Comparison of ENCODE assay signal across 12 cellular contexts in genomic region chrX:45505214-45505613, GRCh38.
A peak's percentile ranks its signal among the peaks of the same experiment; 100 is the strongest.
DNase-seq lines count a peak whose midpoint lies in the region; ATAC-seq and TF ChIP-seq lines count a peak whose summit lies in the region.
"Had no signal": no experiment of that assay in that cellular context is flagged by ENCODE, and none has a peak within 500 bp of the region (broad histone marks: within the 10 kb centered on the region; RNA-seq: fewer than 3 reads in every experiment).

No MANE protein-coding gene starts in this region.

- no peak for TF ChIP-seq POLR2A in transverse colon (IDR thresholded peaks at IDR 0.05)

- H3K4me1 ChIP-seq in ACC112 (ENCODE audit: control insufficient read depth, insufficient read depth, low read length, unreplicated experiment), result peaks cover 34% of the 10 kb centered on the region
- H3K4me1 ChIP-seq in transverse colon, result peaks cover 3 to 16% (median 12%) of the 10 kb centered on the region in 4 donors

- no peak for TF ChIP-seq CTCF in brain microvascular endothelial cell (IDR thresholded peaks at IDR 0.05; ENCODE audit: low read depth, low read length, missing control alignments)
- TF ChIP-seq CTCF in transverse colon (IDR thresholded peaks at IDR 0.05), result no peak

- no peak for TF ChIP-seq EP300 in transverse colon (IDR thresholded peaks at IDR 0.05; ENCODE audit: low read depth)

- intact Hi-C loops in transverse colon (cut with DNase I; ENCODE audit: low total_unique reads), result no loop called here

- H3K9me3 ChIP-seq in transverse colon, result no peaks in the 10 kb centered on the region
- H3K9me3 ChIP-seq: pancreas had no signal

- DNase-seq in HCEC 1CT, result peak; percentile 82
- DNase-seq in brain microvascular endothelial cell, result peak; percentile 45
- peak; percentile 66 for DNase-seq in kidney tubule cell (ENCODE audit: low spot score)
- DNase-seq in hippocampal formation (lab: John Stamatoyannopoulos, UW), result no peak
- no peak for DNase-seq in transverse colon
- DNase-seq in NCI-H146 treated with DMSO at 0.1 percent for 48 hours (lab: John Stamatoyannopoulos, UW; ENCODE audit: unreplicated experiment), result no peak
- DNase-seq: activated effector memory CD4-positive, alpha-beta T cell treated with anti-CD3 and anti-CD28 coated beads, Interleukin-2, amount 50 U/mL, for 16 hours; COR-L47; NCI-H1436; pancreas had no signal

- H3K36me3 ChIP-seq in ACC112 (ENCODE audit: insufficient read depth, low read length) (no peaks in the 10 kb centered on the region), brain microvascular endothelial cell (replicated peaks) (no peaks in the 10 kb centered on the region), transverse colon (no peaks in the 10 kb centered on the region)
- H3K36me3 ChIP-seq: pancreas had no signal

- H3K27ac ChIP-seq in ACC112 (ENCODE audit: low read depth, low read length) (peak overlapping the region; percentile 99), brain microvascular endothelial cell (peak overlapping the region; percentile 64), transverse colon (peak overlapping the region in 1 of 4 donors; percentile 80)

- WGBS in transverse colon (ENCODE audit: low coverage in 1 of 2), 2 donors, result 0 to 55% methylated on average over 1 of the region's 1 CpG

- no peak overlapping the region for H3K4me3 ChIP-seq in ACC112 (ENCODE audit: low read depth, low read length)
- H3K4me3 ChIP-seq in brain microvascular endothelial cell (ENCODE audit: low read depth, low read length), result no peak overlapping the region
- no peak overlapping the region for H3K4me3 ChIP-seq in transverse colon
- H3K4me3 ChIP-seq: pancreas had no signal

- no peak for ATAC-seq in HG03460 (IDR thresholded peaks at IDR 0.05; ENCODE audit: unreplicated experiment)
- ATAC-seq: pancreas had no signal

- peak overlapping the region; percentile 22 for H2AFZ ChIP-seq in ACC112 (ENCODE audit: low read length, unreplicated experiment)

- no peaks in the 10 kb centered on the region for H3K79me2 ChIP-seq in ACC112 (ENCODE audit: control insufficient read depth, insufficient read depth, low read length, unreplicated experiment)

- in situ Hi-C loops in brain microvascular endothelial cell (cut with HindIII; ENCODE audit: low pct_ligation_motif_present, low sequenced_read_pairs) (loop anchor here (25.0 kb wide), 1 partner anchor 257 kb away; no protein-coding TSS in a partner anchor), transverse colon (cut with MboI; ENCODE audit: low pct_ligation_motif_present in 1 of 4, low pct_unique_long_range_greater_than_20kb in 1 of 4, low sequenced_read_pairs in 3 of 4) (loop anchor here in 3 of 4 donors (25.0 kb wide), 3 partner anchors 257 to 882 kb away; no protein-coding TSS in a partner anchor)

- H3K27me3 ChIP-seq in ACC112 (ENCODE audit: insufficient read depth, low read length) (no peaks in the 10 kb centered on the region), brain microvascular endothelial cell (replicated peaks) (no peaks in the 10 kb centered on the region), transverse colon (no peaks in the 10 kb centered on the region)
- H3K27me3 ChIP-seq: pancreas had no signal

Comparison
In these comparisons a context has a peak if more than half of its experiments do, and no peak if none do; other contexts are left out.
1. DNase-seq: peak in HCEC 1CT (single experiment), brain microvascular endothelial cell (single experiment) and kidney tubule cell (single experiment); none in hippocampal formation (0 of 2), transverse colon (single experiment) and NCI-H146 treated with DMSO at 0.1 percent for 48 hours (single experiment).